ENCODE assay signal across 18 cellular contexts in genomic region chr1:246580497-246581047, GRCh38. TPM values are rescaled to one million over a fixed set of nuclear protein-coding genes. Genes with fewer than 3 reads are reported as not detected.
A peak's percentile ranks its signal among the peaks of the same experiment; 100 is the strongest.
DNase-seq lines count a peak whose midpoint lies in the region; ATAC-seq and TF ChIP-seq lines count a peak whose summit lies in the region.
"Had no signal": no experiment of that assay in that cellular context is flagged by ENCODE, and none has a peak within 500 bp of the region (broad histone marks: within the 10 kb centered on the region; RNA-seq: fewer than 3 reads in every experiment).

No MANE protein-coding gene starts in this region.

- H3K79me2 ChIP-seq in OCI-LY3 (ENCODE audit: low read length), result peaks cover 59% of the 10 kb centered on the region

- H3K27me3 Mint-ChIP-seq in CD8-positive, alpha-beta memory T cell, result no peaks in the 10 kb centered on the region

- H3K9ac ChIP-seq in OCI-LY3 (ENCODE audit: low read length), result no peak overlapping the region

- H3K4me3 Mint-ChIP-seq in CD8-positive, alpha-beta memory T cell, result no peak overlapping the region
- H3K4me3 Mint-ChIP-seq: activated T-cell treated with anti-CD3 and anti-CD28 coated beads, Interleukin-2, amount 50 U/mL, for 72 hours; mesothelial cell of epicardium had no signal

- peaks cover 63% of the 10 kb centered on the region for H3K4me1 ChIP-seq in CD8-positive, alpha-beta memory T cell (ENCODE audit: insufficient read depth, low read length)
- H3K4me1 ChIP-seq in OCI-LY3 (ENCODE audit: low read length), result peaks cover 23% of the 10 kb centered on the region
- H3K4me1 ChIP-seq in gastroesophageal sphincter, result peaks cover 39 to 93% (median 50%) of the 10 kb centered on the region in 3 donors
- H3K4me1 ChIP-seq in stomach, result peaks cover 27 to 78% (median 51%) of the 10 kb centered on the region in 4 donors

- peak overlapping the region; percentile 72 for H3K27ac ChIP-seq in CD8-positive, alpha-beta memory T cell (ENCODE audit: low read depth, low read length)
- H3K27ac ChIP-seq in OCI-LY3 (ENCODE audit: low read length) (no peak overlapping the region), gastroesophageal sphincter (peak overlapping the region; percentile 71 to 84 (median 83)), stomach (peak overlapping the region in 3 of 5 donors; percentile 25 to 52 (median 28))
- H3K27ac ChIP-seq: PC-9, psoas muscle, SJSA1 had no signal

- WGBS in gastroesophageal sphincter (ENCODE audit: low coverage in 1 of 2), 2 donors, result 85 to 88% methylated on average over 10 to 11 of the region's 11 CpGs
- WGBS in stomach, 5 donors, result 87 to 92% (median 91%) methylated on average over 11 of the region's 11 CpGs

- no peak overlapping the region for H2AFZ ChIP-seq in OCI-LY3 (ENCODE audit: low read depth, low read length)
- H2AFZ ChIP-seq: PC-9 had no signal

- H3K27ac Mint-ChIP-seq in CD8-positive, alpha-beta memory T cell, result peak overlapping the region in 1 of 8 donors; percentile 63
- H3K27ac Mint-ChIP-seq: mesothelial cell of epicardium had no signal

- TF ChIP-seq POLR2A in gastroesophageal sphincter (IDR thresholded peaks at IDR 0.05), result no peak
- no peak for TF ChIP-seq POLR2A in stomach (IDR thresholded peaks at IDR 0.05)

- POLR2A ChIA-PET in CD8-positive, alpha-beta memory T cell (lab: Charles Lee), result no interaction called here

- no peak for ATAC-seq in gastroesophageal sphincter
- ATAC-seq: psoas muscle had no signal

- DNase-seq in CD8-positive, alpha-beta memory T cell, result no peak
- DNase-seq in stomach (no peak), H7 (no peak), germinal center (ENCODE audit: low spot score) (no peak), NOMO-1 (lab: John Stamatoyannopoulos, UW; ENCODE audit: unreplicated experiment in 2 of 2) (no peak)
- DNase-seq: activated CD4-positive, CD25-positive, alpha-beta regulatory T cell treated with anti-CD3 and anti-CD28 coated beads, Interleukin-2, amount 50 U/mL, for 72 hours; activated T-cell treated with anti-CD3 and anti-CD28 coated beads, Interleukin-2, amount 50 U/mL, for 72 hours; brain microvascular endothelial cell; Calu3; NCI-H1417 treated with DMSO at 0.1 percent for 48 hours; NCI-H524 treated with DMSO at 0.1 percent for 48 hours; PC-9; psoas muscle; T1000 had no signal

- peaks cover 58 to 87% (median 83%) of the 10 kb centered on the region in 3 donors for H3K4me1 Mint-ChIP-seq in CD8-positive, alpha-beta memory T cell

- CTCF ChIA-PET in CD8-positive, alpha-beta memory T cell (lab: Charles Lee), result no interaction called here

- no peak for TF ChIP-seq EP300 in gastroesophageal sphincter (IDR thresholded peaks at IDR 0.05)
- TF ChIP-seq EP300 in stomach (IDR thresholded peaks at IDR 0.05), result no peak

- no peak overlapping the region for H3K4me3 ChIP-seq in CD8-positive, alpha-beta memory T cell (ENCODE audit: low read length)
- H3K4me3 ChIP-seq in OCI-LY3 (ENCODE audit: low read length) (no peak overlapping the region), gastroesophageal sphincter (no peak overlapping the region), stomach (no peak overlapping the region), H7 (ENCODE audit: insufficient read depth, low read depth, low read length) (no peak overlapping the region)
- H3K4me3 ChIP-seq: PC-9, psoas muscle, SJSA1 had no signal

- H4K20me1 ChIP-seq in OCI-LY3 (ENCODE audit: insufficient read depth, low read length), result peaks cover 10% of the 10 kb centered on the region; the same call in 1 of the 2 replicates

- H3K9me3 Mint-ChIP-seq in CD8-positive, alpha-beta memory T cell, result no peaks in the 10 kb centered on the region
- H3K9me3 Mint-ChIP-seq: activated T-cell treated with anti-CD3 and anti-CD28 coated beads, Interleukin-2, amount 50 U/mL, for 72 hours; mesothelial cell of epicardium had no signal

- H3K9me3 ChIP-seq in CD8-positive, alpha-beta memory T cell (ENCODE audit: low read length), result no peaks in the 10 kb centered on the region
- no peaks in the 10 kb centered on the region for H3K9me3 ChIP-seq in OCI-LY3 (ENCODE audit: insufficient read depth, low read length)
- no peaks in the 10 kb centered on the region for H3K9me3 ChIP-seq in gastroesophageal sphincter
- no peaks in the 10 kb centered on the region for H3K9me3 ChIP-seq in stomach
- H3K9me3 ChIP-seq: psoas muscle, SJSA1 had no signal

- H3K36me3 ChIP-seq in CD8-positive, alpha-beta memory T cell (ENCODE audit: insufficient read depth, low read length), result peaks cover 16% of the 10 kb centered on the region
- no peaks in the 10 kb centered on the region for H3K36me3 ChIP-seq in OCI-LY3 (replicated peaks; ENCODE audit: low read depth, low read length)
- no peaks in the 10 kb centered on the region for H3K36me3 ChIP-seq in gastroesophageal sphincter
- H3K36me3 ChIP-seq in stomach, result peaks cover 0 to 6% (median 2%) of the 10 kb centered on the region in 4 donors
- H3K36me3 ChIP-seq in H7 (replicated peaks; ENCODE audit: control insufficient read depth, insufficient read depth, low read length), result no peaks in the 10 kb centered on the region
- H3K36me3 ChIP-seq: brain microvascular endothelial cell had no signal

- no peak for TF ChIP-seq CTCF in OCI-LY3 (IDR thresholded peaks at IDR 0.05; ENCODE audit: low read depth, low read length)
- no peak for TF ChIP-seq CTCF in gastroesophageal sphincter (IDR thresholded peaks at IDR 0.05)
- TF ChIP-seq CTCF in stomach (IDR thresholded peaks at IDR 0.05), result no peak

- H3K4me2 ChIP-seq in OCI-LY3 (ENCODE audit: low read length), result peak overlapping the region; percentile 50
- H3K4me2 ChIP-seq: PC-9 had no signal

- intact Hi-C loops in stomach (cut with DNase I; ENCODE audit: low total_unique reads), result no loop called here

- no peaks in the 10 kb centered on the region for H3K27me3 ChIP-seq in CD8-positive, alpha-beta memory T cell (ENCODE audit: insufficient read depth, low read length, poor library complexity, severe bottlenecking)
- no peaks in the 10 kb centered on the region for H3K27me3 ChIP-seq in OCI-LY3 (ENCODE audit: low read depth, low read length)
- no peaks in the 10 kb centered on the region for H3K27me3 ChIP-seq in gastroesophageal sphincter
- H3K27me3 ChIP-seq in stomach, result no peaks in the 10 kb centered on the region
- no peaks in the 10 kb centered on the region for H3K27me3 ChIP-seq in H7 (ENCODE audit: control insufficient read depth, insufficient read depth, low read length)
- H3K27me3 ChIP-seq: brain microvascular endothelial cell, SJSA1 had no signal

- peaks cover 4 to 51% (median 23%) of the 10 kb centered on the region in 3 donors for H3K36me3 Mint-ChIP-seq in CD8-positive, alpha-beta memory T cell

RNA-seq across cellular contexts. Expression of gene CNST, which starts 14.3 kb away (rescaled TPM):
- 10 to 100 TPM; 29.6 to 31.3 TPM for total RNA-seq in CD8-positive, alpha-beta memory T cell
- 39.4 TPM for polyA plus RNA-seq in CD8-positive, alpha-beta memory T cell
- total RNA-seq in gastroesophageal sphincter (10 to 100 TPM; 41.6 to 81.9 (median 65.6) TPM), stomach (10 to 100 TPM; 15.9 to 42.8 (median 38.7) TPM)
- 1 to 10 TPM; 4.5 to 6.7 (median 6.1) TPM for polyA plus RNA-seq in stomach
- 18.8 and 24.1 TPM in 2 replicates for total RNA-seq in H7 (2014; rRNA removed; shearing (Covaris generic))

RNA-seq across cellular contexts. Expression of gene TFB2M, which starts 14.5 kb away (rescaled TPM):
- total RNA-seq in CD8-positive, alpha-beta memory T cell, result 10 to 100 TPM; 31.9 to 32.9 TPM
- 16.7 TPM for polyA plus RNA-seq in CD8-positive, alpha-beta memory T cell
- total RNA-seq in gastroesophageal sphincter, result 10 to 100 TPM in 2 of 4 donors, 1 to 10 TPM in 2; 7.4 to 12.8 (median 10.2) TPM
- 10 to 100 TPM in 3 of 5 donors, 1 to 10 TPM in 2; 4.7 to 34.8 (median 13.3) TPM for total RNA-seq in stomach
- polyA plus RNA-seq in stomach, result 10 to 100 TPM in 1 of 3 donors, 1 to 10 TPM in 2; 5.8 to 12.1 (median 9.7) TPM
- total RNA-seq in H7 (2014; rRNA removed; shearing (Covaris generic)), result 38.3 and 39.8 TPM in 2 replicates
